In genomic region chr17:77325537-77325825, GRCh38 we compare ENCODE assay signal across 8 cellular contexts.
DNase-seq lines count a peak whose midpoint lies in the region; ATAC-seq and TF ChIP-seq lines count a peak whose summit lies in the region.

No MANE protein-coding gene starts in this region.

- TF ChIP-seq POLR2A in ovary (IDR thresholded peaks at IDR 0.05) = no peak

- H3K4me1 Mint-ChIP-seq in endothelial cell (ENCODE audit: unreplicated experiment) = peaks cover 16% of the 10 kb centered on the region

- DNase-seq in adipocyte (ENCODE audit: low read depth) = no peak
- DNase-seq in ovary = no peak
- no peak for DNase-seq in NCI-H187 (lab: John Stamatoyannopoulos, UW)
- DNase-seq in endothelial cell (ENCODE audit: low spot score) = no peak
- no peak for DNase-seq in occipital lobe (lab: John Stamatoyannopoulos, UW)
- no peak for DNase-seq in medulla oblongata (ENCODE audit: extremely low spot score)

- no peak overlapping the region for H3K4me3 Mint-ChIP-seq in endothelial cell (ENCODE audit: unreplicated experiment)

- H3K9me3 ChIP-seq in adipocyte (ENCODE audit: control insufficient read depth, low read length) = no peaks in the 10 kb centered on the region
- no peaks in the 10 kb centered on the region for H3K9me3 ChIP-seq in ovary

- peak overlapping the region; percentile 57 for H3K9ac ChIP-seq in adipocyte (ENCODE audit: low read length)

- H3K27ac ChIP-seq in ovary = peak overlapping the region; percentile 44 to 57

- H3K4me3 ChIP-seq in adipocyte (ENCODE audit: low read length) (peak overlapping the region; percentile 47), ovary (no peak overlapping the region)

- ATAC-seq in GM18909 (IDR thresholded peaks at IDR 0.05; ENCODE audit: poor library complexity, unreplicated experiment) (peak; percentile 15), HG02840 (IDR thresholded peaks at IDR 0.05; ENCODE audit: low FRiP score, unreplicated experiment) (peak; percentile 10)

- H3K36me3 Mint-ChIP-seq in endothelial cell (ENCODE audit: low read depth, unreplicated experiment) = no peaks in the 10 kb centered on the region

- no peak for TF ChIP-seq EP300 in ovary (IDR thresholded peaks at IDR 0.05)

- TF ChIP-seq CTCF in ovary (IDR thresholded peaks at IDR 0.05) (no peak), endothelial cell (IDR thresholded peaks at IDR 0.05; ENCODE audit: unreplicated experiment) (no peak)

- no peak overlapping the region for H3K27ac Mint-ChIP-seq in endothelial cell (ENCODE audit: unreplicated experiment)

- intact Hi-C loops in ovary (cut with DNase I) = loop anchor here in 2 of 4 donors (5.0 kb wide), 1 partner anchor 102 kb away; no protein-coding TSS in a partner anchor

- H3K27me3 ChIP-seq in adipocyte (replicated peaks; ENCODE audit: control insufficient read depth, insufficient read depth, low read length) = no peaks in the 10 kb centered on the region
- H3K27me3 ChIP-seq in ovary = no peaks in the 10 kb centered on the region

- H3K4me1 ChIP-seq in adipocyte (ENCODE audit: control insufficient read depth, insufficient read depth, low read length) = peaks cover 42% of the 10 kb centered on the region
- H3K4me1 ChIP-seq in ovary (ENCODE audit: insufficient read depth) = peaks cover 29% of the 10 kb centered on the region

- peaks cover 12% of the 10 kb centered on the region for H3K36me3 ChIP-seq in adipocyte (ENCODE audit: control insufficient read depth, insufficient read depth, low read length, severe bottlenecking)
- H3K36me3 ChIP-seq in ovary = no peaks in the 10 kb centered on the region

- H3K9me3 Mint-ChIP-seq in endothelial cell (ENCODE audit: unreplicated experiment) = no peaks in the 10 kb centered on the region

- WGBS in ovary, 3 donors = 64 to 91% (median 79%) methylated on average over 7 of the region's 7 CpGs

- peaks cover 4% of the 10 kb centered on the region for H3K27me3 Mint-ChIP-seq in endothelial cell (ENCODE audit: unreplicated experiment)
